Comparison of ENCODE assay signal across 28 cellular contexts in genomic region chr21:32422064-32422463, GRCh38. TPM values are rescaled to one million over a fixed set of nuclear protein-coding genes. Genes with fewer than 3 reads are reported as not detected.
"Had no signal": no experiment of that assay in that cellular context is flagged by ENCODE, and none has a peak within 500 bp of the region (broad histone marks: within the 10 kb centered on the region; RNA-seq: fewer than 3 reads in every experiment).

No MANE protein-coding gene starts in this region.

- H3K4me1 Mint-ChIP-seq: nephron; stimulated activated naive B cell treated with anti-CD40 and anti-IgM and Interleukin-4, amounts not matched to agents 10 μg/mL and 1 μg/mL and 100 μg/mL, for 72 hours had no signal

- H3K27ac Mint-ChIP-seq: nephron; neural progenitor cell; progenitor cell of endocrine pancreas; stimulated activated effector memory CD8-positive, alpha-beta T cell treated with anti-CD3 and anti-CD28 coated beads, Interleukin-12 subunit alpha, Interleukin-12 subunit beta, amount 100 ng/mL, for 72 hours; stimulated activated naive B cell treated with anti-CD40 and anti-IgM and Interleukin-4, amounts not matched to agents 10 μg/mL and 1 μg/mL and 100 μg/mL, for 72 hours; stimulated activated naive CD8-positive, alpha-beta T cell treated with anti-CD3 and anti-CD28 coated beads, Interleukin-15, Interleukin-2, amounts not matched to agents 100 ng/mL and 50 ng/mL, for 24 hours had no signal

- H3K36me3 Mint-ChIP-seq: stimulated activated effector memory CD8-positive, alpha-beta T cell treated with anti-CD3 and anti-CD28 coated beads, Interleukin-12 subunit alpha, Interleukin-12 subunit beta, amount 100 ng/mL, for 72 hours had no signal

- FAIRE-seq: small intestine, urothelium cell line had no signal

- H2AFZ ChIP-seq: neural progenitor cell, parathyroid adenoma had no signal

- H3K27me3 Mint-ChIP-seq: stimulated activated naive CD8-positive, alpha-beta T cell treated with anti-CD3 and anti-CD28 coated beads, Interleukin-15, Interleukin-2, amounts not matched to agents 100 ng/mL and 50 ng/mL, for 24 hours had no signal

- DNase-seq: occipital lobe; ovary; posterior cingulate gyrus; psoas muscle; right cardiac atrium; right lobe of liver; sigmoid colon; small intestine; stimulated activated CD4-positive, alpha-beta T cell treated with anti-CD3 and anti-CD28 coated beads, Interleukin-15, amount 100 ng/mL, for 24 hours; stimulated activated CD4-positive, alpha-beta T cell treated with anti-CD3 and anti-CD28 coated beads, Interleukin-2, amount 100 ng/mL, for 24 hours; stimulated activated CD4-positive, alpha-beta T cell treated with anti-CD3 and anti-CD28 coated beads, Interleukin-2, amount 100 ng/mL, for 48 hours; stimulated activated CD4-positive, alpha-beta T cell treated with anti-CD3 and anti-CD28 coated beads, Interleukin-4, amount 100 ng/mL, for 24 hours; stimulated activated naive B cell treated with anti-CD40 and anti-IgM and Interleukin-4, amounts not matched to agents 10 μg/mL and 1 μg/mL and 100 μg/mL, for 72 hours; stimulated activated naive CD4-positive, alpha-beta T cell treated with Interleukin-2 at 50 U/mL for 16 hours; stomach; thyroid gland; trophoblast cell; upper lobe of left lung had no signal

- H3K4me3 ChIP-seq: neural progenitor cell, ovary, psoas muscle, right lobe of liver, sigmoid colon, stomach, thoracic aorta, thyroid gland, tibial nerve, upper lobe of left lung, vagina had no signal

- H3K36me3 ChIP-seq: neural progenitor cell, ovary, right lobe of liver, thoracic aorta, thyroid gland, vagina had no signal

- H3K9me3 ChIP-seq: ovary, right lobe of liver, sigmoid colon, stomach, thoracic aorta, thyroid gland, upper lobe of left lung, vagina had no signal

- H3K9me3 Mint-ChIP-seq: stimulated activated naive CD8-positive, alpha-beta T cell treated with anti-CD3 and anti-CD28 coated beads, Interleukin-15, Interleukin-2, amounts not matched to agents 100 ng/mL and 50 ng/mL, for 24 hours had no signal

- H3K4me2 ChIP-seq: neural progenitor cell had no signal

- H3K9ac ChIP-seq: neural progenitor cell, parathyroid adenoma had no signal

- H3K4me1 ChIP-seq: neural progenitor cell, parathyroid adenoma, psoas muscle, right lobe of liver had no signal

- ATAC-seq: psoas muscle; right cardiac atrium; right lobe of liver; stimulated activated effector memory CD8-positive, alpha-beta T cell treated with anti-CD3 and anti-CD28 coated beads, Interleukin-12 subunit alpha, Interleukin-12 subunit beta, amount 100 ng/mL, for 72 hours; stimulated activated naive B cell treated with anti-CD40 and anti-IgM and Interleukin-4, amounts not matched to agents 10 μg/mL and 1 μg/mL and 100 μg/mL, for 72 hours had no signal

- H3K4me3 Mint-ChIP-seq: nephron; neural progenitor cell; stimulated activated effector memory CD8-positive, alpha-beta T cell treated with anti-CD3 and anti-CD28 coated beads, Interleukin-12 subunit alpha, Interleukin-12 subunit beta, amount 100 ng/mL, for 72 hours; stimulated activated naive B cell treated with anti-CD40 and anti-IgM and Interleukin-4, amounts not matched to agents 10 μg/mL and 1 μg/mL and 100 μg/mL, for 72 hours; stimulated activated naive CD8-positive, alpha-beta T cell treated with anti-CD3 and anti-CD28 coated beads, Interleukin-15, Interleukin-2, amounts not matched to agents 100 ng/mL and 50 ng/mL, for 24 hours had no signal

- H3K27me3 ChIP-seq: neural progenitor cell, ovary, right lobe of liver, sigmoid colon, stomach, thyroid gland, tibial nerve, upper lobe of left lung, vagina had no signal

- H3K27ac ChIP-seq: neural progenitor cell, ovary, parathyroid adenoma, psoas muscle, right lobe of liver, sigmoid colon, stomach, thoracic aorta, thyroid gland, tibial nerve, upper lobe of left lung, vagina had no signal

RNA-seq across cellular contexts. Expression of gene EVA1C, which starts 9.6 kb away (rescaled TPM):
- total RNA-seq: progenitor cell of endocrine pancreas had no signal
